In the genomic region with DNA sequence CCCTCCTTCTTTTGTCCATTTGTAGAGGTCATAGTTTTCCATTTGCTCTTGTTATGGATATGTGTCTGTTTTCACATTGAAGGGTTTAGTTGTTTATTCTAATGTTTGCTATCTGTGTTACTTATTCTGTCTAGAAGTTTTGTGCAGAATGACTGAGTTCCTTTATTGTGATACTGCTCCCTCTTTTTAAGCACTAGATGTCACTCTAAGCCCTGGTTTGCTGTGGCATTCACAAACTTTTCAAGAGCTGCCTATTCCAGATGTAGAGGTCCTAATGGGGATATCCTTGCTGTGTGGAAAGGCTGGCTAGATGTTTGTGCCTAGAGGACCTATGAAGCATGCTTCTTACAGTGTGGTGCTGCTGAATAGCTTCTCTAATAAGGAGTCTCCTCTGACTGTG, we compare ENCODE assay signal across 31 cellular contexts.
DNase-seq lines count a peak whose midpoint lies in the region; ATAC-seq, FAIRE-seq and TF ChIP-seq lines count a peak whose summit lies in the region.
"Had no signal": no experiment of that assay in that cellular context is flagged by ENCODE, and none has a peak within 500 bp of the region (broad histone marks: within the 10 kb centered on the region; RNA-seq: fewer than 3 reads in every experiment).

No MANE protein-coding gene starts in this region.

- no peaks in the 10 kb centered on the region for H3K79me2 ChIP-seq in osteoblast (ENCODE audit: insufficient read depth, low read length)

- no TSS peak for BruUV-seq in MCF 10A (replicated peaks; lab: Mats Ljungman, UMichigan)

- no peak overlapping the region for H3K4me3 Mint-ChIP-seq in MCF 10A (ENCODE audit: unreplicated experiment)
- H3K4me3 Mint-ChIP-seq: activated CD4-positive, alpha-beta memory T cell treated with anti-CD3 and anti-CD28 coated beads, Interleukin-2, amount 10 ng/mL, durations not matched to agents 7 days and 5 days; endodermal cell; memory B cell; stimulated activated effector memory CD8-positive, alpha-beta T cell treated with anti-CD3 and anti-CD28 coated beads, Interleukin-12 subunit alpha, Interleukin-12 subunit beta, amount 100 ng/mL, for 72 hours had no signal

- no peaks in the 10 kb centered on the region for H3K4me1 ChIP-seq in upper lobe of right lung
- no peaks in the 10 kb centered on the region for H3K4me1 ChIP-seq in osteoblast (ENCODE audit: insufficient read depth, low read length)
- H3K4me1 ChIP-seq: adrenal gland, breast epithelium, Peyer's patch, suprapubic skin, uterus had no signal

- no peak overlapping the region for H3K27ac Mint-ChIP-seq in MCF 10A (ENCODE audit: low read depth, unreplicated experiment)
- H3K27ac Mint-ChIP-seq: activated CD4-positive, alpha-beta memory T cell treated with anti-CD3 and anti-CD28 coated beads, Interleukin-2, amount 10 ng/mL, durations not matched to agents 7 days and 5 days; endodermal cell; memory B cell; stimulated activated effector memory CD8-positive, alpha-beta T cell treated with anti-CD3 and anti-CD28 coated beads, Interleukin-12 subunit alpha, Interleukin-12 subunit beta, amount 100 ng/mL, for 72 hours had no signal

- H3K27ac ChIP-seq in upper lobe of right lung: no peak overlapping the region
- H3K27ac ChIP-seq in osteoblast (ENCODE audit: low read depth, low read length): no peak overlapping the region
- H3K27ac ChIP-seq: adrenal gland, breast epithelium, neutrophil, Peyer's patch, SK-N-MC, suprapubic skin, uterus had no signal

- in situ Hi-C loops in T47D (cut with HindIII; ENCODE audit: low pct_unique_long_range_greater_than_20kb, low sequenced_read_pairs): no loop called here

- POLR2A ChIA-PET in MCF 10A (lab: Yijun Ruan, JAX): no interaction called here

- ATAC-seq in upper lobe of right lung (no peak), GM19351 (IDR thresholded peaks at IDR 0.05; ENCODE audit: unreplicated experiment) (no peak)
- ATAC-seq: activated CD4-positive, CD25-positive, alpha-beta regulatory T cell treated with anti-CD3 and anti-CD28 coated beads, Interleukin-2, amount 50 U/mL, for 24 hours; stimulated activated effector memory CD8-positive, alpha-beta T cell treated with anti-CD3 and anti-CD28 coated beads, Interleukin-12 subunit alpha, Interleukin-12 subunit beta, amount 100 ng/mL, for 72 hours had no signal

- TF ChIP-seq CTCF in MCF 10A (IDR thresholded peaks at IDR 0.05; ENCODE audit: unreplicated experiment) (no peak), upper lobe of right lung (IDR thresholded peaks at IDR 0.05) (peak; percentile 10), osteoblast (IDR thresholded peaks at IDR 0.05; ENCODE audit: extremely low read depth, low read depth, low read length) (no peak)

- intact Hi-C loops in MCF 10A (cut with micrococcal nuclease) (no loop called here), upper lobe of right lung (cut with DNase I) (no loop called here)

- H3K4me3 ChIP-seq in upper lobe of right lung: no peak overlapping the region
- no peak overlapping the region for H3K4me3 ChIP-seq in osteoblast (ENCODE audit: insufficient read depth, low read length)
- H3K4me3 ChIP-seq: adrenal gland, breast epithelium, Peyer's patch, SK-N-MC, suprapubic skin, uterus had no signal

- no peak overlapping the region for H3K4me2 ChIP-seq in osteoblast (ENCODE audit: insufficient read depth, low read length)

- CTCF ChIA-PET in MCF 10A (lab: Yijun Ruan, JAX): interaction anchor here (0.6 to 2.3 kb wide), 8 partner anchors 14 to 1572 kb away, joined by 3 to 8 read pairs (median 3); no protein-coding TSS in a partner anchor

- no peaks in the 10 kb centered on the region for H3K9me3 ChIP-seq in upper lobe of right lung
- peaks cover 2% of the 10 kb centered on the region for H3K9me3 ChIP-seq in osteoblast (ENCODE audit: low read depth, low read length)
- H3K9me3 ChIP-seq: neutrophil, Peyer's patch, suprapubic skin, uterus had no signal

- peaks cover 34% of the 10 kb centered on the region for H3K9me3 Mint-ChIP-seq in MCF 10A (ENCODE audit: unreplicated experiment)

- H3K27me3 ChIP-seq in upper lobe of right lung (no peaks in the 10 kb centered on the region), osteoblast (ENCODE audit: insufficient read depth, low read length) (no peaks in the 10 kb centered on the region)
- H3K27me3 ChIP-seq: neutrophil, Peyer's patch, suprapubic skin, uterus had no signal

- peak; percentile 9 to 55 for DNase-seq in T47D (ENCODE audit: low read depth in 1 of 2, low spot score in 1 of 2)
- DNase-seq in MCF 10A (ENCODE audit: unreplicated experiment): no peak
- peak; percentile 1 for DNase-seq in NAMALWA (ENCODE audit: low spot score)
- DNase-seq in SW480 (ENCODE audit: low spot score): peak; percentile 11
- DNase-seq in upper lobe of right lung: no peak
- DNase-seq in GM19239 (ENCODE audit: insufficient read length, low spot score): no peak
- no peak for DNase-seq in osteoblast (ENCODE audit: insufficient read length, low spot score, missing footprints)
- DNase-seq: activated CD4-positive, alpha-beta memory T cell treated with anti-CD3 and anti-CD28 coated beads, Interleukin-2, amount 10 ng/mL, durations not matched to agents 7 days and 5 days; activated gamma-delta T cell treated with Interleukin-2 at 50 U/mL for 16 hours; activated T-cell treated with anti-CD3 and anti-CD28 coated beads for 4 hours; adrenal gland; C1 segment of cervical spinal cord; cortex of kidney; endodermal cell; kidney glomerular epithelial cell; NCI-H1417 treated with DMSO at 0.1 percent for 48 hours; NCI-H2227 treated with DMSO at 0.1 percent for 48 hours; NCI-H82; Peyer's patch; stimulated activated CD4-positive, alpha-beta T cell treated with anti-CD3 and anti-CD28 coated beads, Interleukin-2, amount 100 ng/mL, for 24 hours; T-helper 9 cell; uterus had no signal

- no peaks in the 10 kb centered on the region for H3K27me3 Mint-ChIP-seq in MCF 10A (ENCODE audit: insufficient read depth, unreplicated experiment)
- H3K27me3 Mint-ChIP-seq: activated CD4-positive, alpha-beta memory T cell treated with anti-CD3 and anti-CD28 coated beads, Interleukin-2, amount 10 ng/mL, durations not matched to agents 7 days and 5 days; memory B cell had no signal

- H4K20me1 ChIP-seq in osteoblast (ENCODE audit: insufficient read depth, low read length): no peaks in the 10 kb centered on the region

- H3K4me1 Mint-ChIP-seq in MCF 10A (ENCODE audit: insufficient read depth, unreplicated experiment): no peaks in the 10 kb centered on the region
- H3K4me1 Mint-ChIP-seq: activated CD4-positive, alpha-beta memory T cell treated with anti-CD3 and anti-CD28 coated beads, Interleukin-2, amount 10 ng/mL, durations not matched to agents 7 days and 5 days; endodermal cell; memory B cell; stimulated activated effector memory CD8-positive, alpha-beta T cell treated with anti-CD3 and anti-CD28 coated beads, Interleukin-12 subunit alpha, Interleukin-12 subunit beta, amount 100 ng/mL, for 72 hours had no signal

- H3K36me3 ChIP-seq in upper lobe of right lung (no peaks in the 10 kb centered on the region), osteoblast (ENCODE audit: insufficient read depth, low read length) (no peaks in the 10 kb centered on the region)
- H3K36me3 ChIP-seq: adrenal gland, breast epithelium, neutrophil, Peyer's patch, suprapubic skin, uterus had no signal

- no peak overlapping the region for H2AFZ ChIP-seq in osteoblast (ENCODE audit: low read length)

- H3K36me3 Mint-ChIP-seq in MCF 10A (ENCODE audit: insufficient read depth, unreplicated experiment): peaks cover 7% of the 10 kb centered on the region
- H3K36me3 Mint-ChIP-seq: memory B cell; stimulated activated effector memory CD8-positive, alpha-beta T cell treated with anti-CD3 and anti-CD28 coated beads, Interleukin-12 subunit alpha, Interleukin-12 subunit beta, amount 100 ng/mL, for 72 hours had no signal

- FAIRE-seq in GM19239 (lab: Jason Lieb, UNC): no peak
- FAIRE-seq: G401.6 had no signal

Comparison
In these comparisons a context has a peak if more than half of its experiments do, and no peak if none do; other contexts are left out.
1. DNase-seq: peak in T47D (2 of 2), NAMALWA (single experiment) and SW480 (single experiment); none in MCF 10A (single experiment), upper lobe of right lung (single experiment), GM19239 (single experiment) and osteoblast (single experiment).